In genomic region chr10:129901389-129902045, GRCh38 we compare ENCODE assay signal across 1 cellular context.
TF ChIP-seq lines count a peak whose summit lies in the region.

No MANE protein-coding gene starts in this region.

TF ChIP-seq in WTC11, 78 proteins besides CTCF, POLR2A, EP300 and RAD21 (continued from another document):
- TF ChIP-seq E2F1 (CRISPR knock-in tag; IDR thresholded peaks at IDR 0.05): no peak
- TF ChIP-seq, protein P1, sequence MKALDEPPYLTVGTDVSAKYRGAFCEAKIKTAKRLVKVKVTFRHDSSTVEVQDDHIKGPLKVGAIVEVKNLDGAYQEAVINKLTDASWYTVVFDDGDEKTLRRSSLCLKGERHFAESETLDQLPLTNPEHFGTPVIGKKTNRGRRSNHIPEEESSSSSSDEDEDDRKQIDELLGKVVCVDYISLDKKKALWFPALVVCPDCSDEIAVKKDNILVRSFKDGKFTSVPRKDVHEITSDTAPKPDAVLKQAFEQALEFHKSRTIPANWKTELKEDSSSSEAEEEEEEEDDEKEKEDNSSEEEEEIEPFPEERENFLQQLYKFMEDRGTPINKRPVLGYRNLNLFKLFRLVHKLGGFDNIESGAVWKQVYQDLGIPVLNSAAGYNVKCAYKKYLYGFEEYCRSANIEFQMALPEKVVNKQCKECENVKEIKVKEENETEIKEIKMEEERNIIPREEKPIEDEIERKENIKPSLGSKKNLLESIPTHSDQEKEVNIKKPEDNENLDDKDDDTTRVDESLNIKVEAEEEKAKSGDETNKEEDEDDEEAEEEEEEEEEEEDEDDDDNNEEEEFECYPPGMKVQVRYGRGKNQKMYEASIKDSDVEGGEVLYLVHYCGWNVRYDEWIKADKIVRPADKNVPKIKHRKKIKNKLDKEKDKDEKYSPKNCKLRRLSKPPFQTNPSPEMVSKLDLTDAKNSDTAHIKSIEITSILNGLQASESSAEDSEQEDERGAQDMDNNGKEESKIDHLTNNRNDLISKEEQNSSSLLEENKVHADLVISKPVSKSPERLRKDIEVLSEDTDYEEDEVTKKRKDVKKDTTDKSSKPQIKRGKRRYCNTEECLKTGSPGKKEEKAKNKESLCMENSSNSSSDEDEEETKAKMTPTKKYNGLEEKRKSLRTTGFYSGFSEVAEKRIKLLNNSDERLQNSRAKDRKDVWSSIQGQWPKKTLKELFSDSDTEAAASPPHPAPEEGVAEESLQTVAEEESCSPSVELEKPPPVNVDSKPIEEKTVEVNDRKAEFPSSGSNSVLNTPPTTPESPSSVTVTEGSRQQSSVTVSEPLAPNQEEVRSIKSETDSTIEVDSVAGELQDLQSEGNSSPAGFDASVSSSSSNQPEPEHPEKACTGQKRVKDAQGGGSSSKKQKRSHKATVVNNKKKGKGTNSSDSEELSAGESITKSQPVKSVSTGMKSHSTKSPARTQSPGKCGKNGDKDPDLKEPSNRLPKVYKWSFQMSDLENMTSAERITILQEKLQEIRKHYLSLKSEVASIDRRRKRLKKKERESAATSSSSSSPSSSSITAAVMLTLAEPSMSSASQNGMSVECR (CRISPR knock-in tag; IDR thresholded peaks at IDR 0.05; ENCODE audit: borderline replicate concordance): no peak
